ENCODE assay signal across 18 cellular contexts in genomic region chr14:46651526-46652144, GRCh38. TPM values are rescaled to one million over a fixed set of nuclear protein-coding genes. Genes with fewer than 3 reads are reported as not detected.
A peak's percentile ranks its signal among the peaks of the same experiment; 100 is the strongest.
DNase-seq lines count a peak whose midpoint lies in the region; ATAC-seq and TF ChIP-seq lines count a peak whose summit lies in the region.
"Had no signal": no experiment of that assay in that cellular context is flagged by ENCODE, and none has a peak within 500 bp of the region (broad histone marks: within the 10 kb centered on the region; RNA-seq: fewer than 3 reads in every experiment).

RPL10L (minus strand) TSS chr14:46651781; CDS start chr14:46651736, 45 bp downstream.

- no peaks in the 10 kb centered on the region for H3K4me1 ChIP-seq in OCI-LY7 (ENCODE audit: insufficient read depth, low read length, poor library complexity, severe bottlenecking)
- no peaks in the 10 kb centered on the region for H3K4me1 ChIP-seq in foreskin keratinocyte
- H3K4me1 ChIP-seq in upper lobe of right lung: no peaks in the 10 kb centered on the region

- H3K9me3 Mint-ChIP-seq in activated CD8-positive, alpha-beta T cell treated with anti-CD3 and anti-CD28 coated beads for 36 hours: peaks cover 4% of the 10 kb centered on the region
- peaks cover 5% of the 10 kb centered on the region for H3K9me3 Mint-ChIP-seq in activated CD8-positive, alpha-beta T cell treated with anti-CD3 and anti-CD28 coated beads, Interleukin-2, amount 10 ng/mL, durations not matched to agents 7 days and 5 days (ENCODE audit: insufficient read depth)

- DNase-seq in activated CD8-positive, alpha-beta T cell treated with anti-CD3 and anti-CD28 coated beads for 36 hours: peak; percentile 4
- DNase-seq in activated CD8-positive, alpha-beta T cell treated with anti-CD3 and anti-CD28 coated beads, Interleukin-2, amount 10 ng/mL, durations not matched to agents 7 days and 5 days: no peak
- DNase-seq in OCI-LY7 (ENCODE audit: low spot score) (no peak), foreskin keratinocyte (no peak), upper lobe of right lung (no peak), MV-4-11 (lab: John Stamatoyannopoulos, UW) (no peak), NCI-H82 treated with DMSO at 0.1 percent for 48 hours (lab: John Stamatoyannopoulos, UW; ENCODE audit: unreplicated experiment) (no peak)
- DNase-seq: activated gamma-delta T cell, dorsolateral prefrontal cortex, mesenchymal stem cell, NCI-H1105, ovary, T1000 had no signal

- no peak within 1 kb of the TSS for H3K4me3 Mint-ChIP-seq in activated CD8-positive, alpha-beta T cell treated with anti-CD3 and anti-CD28 coated beads for 36 hours
- H3K4me3 Mint-ChIP-seq in activated CD8-positive, alpha-beta T cell treated with anti-CD3 and anti-CD28 coated beads, Interleukin-2, amount 10 ng/mL, durations not matched to agents 7 days and 5 days: no peak within 1 kb of the TSS

- no peaks in the 10 kb centered on the region for H3K27me3 ChIP-seq in foreskin keratinocyte
- H3K27me3 ChIP-seq in upper lobe of right lung: no peaks in the 10 kb centered on the region
- H3K27me3 ChIP-seq: ovary had no signal

- BruUV-seq in OCI-LY7 (replicated peaks; lab: Mats Ljungman, UMichigan): no TSS peak

- H3K9me3 ChIP-seq in OCI-LY7 (ENCODE audit: low read length) (no peaks in the 10 kb centered on the region), upper lobe of right lung (no peaks in the 10 kb centered on the region)
- H3K9me3 ChIP-seq: ovary had no signal

- no peaks in the 10 kb centered on the region for H3K4me1 Mint-ChIP-seq in activated CD8-positive, alpha-beta T cell treated with anti-CD3 and anti-CD28 coated beads for 36 hours (ENCODE audit: low read depth)
- no peaks in the 10 kb centered on the region for H3K4me1 Mint-ChIP-seq in activated CD8-positive, alpha-beta T cell treated with anti-CD3 and anti-CD28 coated beads, Interleukin-2, amount 10 ng/mL, durations not matched to agents 7 days and 5 days (ENCODE audit: low read depth)

- H3K9me2 ChIP-seq in OCI-LY7 (ENCODE audit: insufficient read depth, low read length): no peaks in the 10 kb centered on the region

- TF ChIP-seq CTCF in activated CD8-positive, alpha-beta T cell treated with anti-CD3 and anti-CD28 coated beads for 36 hours (IDR thresholded peaks at IDR 0.05): no peak
- TF ChIP-seq CTCF in OCI-LY7 (conservative IDR thresholded peaks at IDR 0.05; ENCODE audit: low read length) (peak; percentile 39; the same call in 1 of the 2 replicates), foreskin keratinocyte (conservative IDR thresholded peaks at IDR 0.05) (peak; percentile 14), upper lobe of right lung (IDR thresholded peaks at IDR 0.05) (no peak)

- H3K4me3 ChIP-seq in OCI-LY7 (ENCODE audit: low read depth, low read length, poor library complexity, severe bottlenecking) (no peak within 1 kb of the TSS), upper lobe of right lung (no peak within 1 kb of the TSS)
- H3K4me3 ChIP-seq: dorsolateral prefrontal cortex, GM12878, ovary had no signal

- no peak within 1 kb of the TSS for H2AFZ ChIP-seq in OCI-LY7 (ENCODE audit: low read length)

- no peaks in the 10 kb centered on the region for H3K79me2 ChIP-seq in OCI-LY7 (ENCODE audit: insufficient read depth, low read depth, low read length)

- CTCF ChIA-PET in activated CD8-positive, alpha-beta T cell treated with anti-CD3 and anti-CD28 coated beads for 36 hours (lab: Charles Lee): no interaction called here
- CTCF ChIA-PET in activated CD8-positive, alpha-beta T cell treated with anti-CD3 and anti-CD28 coated beads, Interleukin-2, amount 10 ng/mL, durations not matched to agents 7 days and 5 days (lab: Charles Lee): no interaction called here
- CTCF ChIA-PET in OCI-LY7 (lab: Charles Lee; ENCODE audit: unreplicated experiment): no interaction called here

- POLR2A ChIA-PET in activated CD8-positive, alpha-beta T cell treated with anti-CD3 and anti-CD28 coated beads for 36 hours (lab: Charles Lee): no interaction called here
- POLR2A ChIA-PET in activated CD8-positive, alpha-beta T cell treated with anti-CD3 and anti-CD28 coated beads, Interleukin-2, amount 10 ng/mL, durations not matched to agents 7 days and 5 days (lab: Charles Lee): no interaction called here
- POLR2A ChIA-PET in OCI-LY7 (lab: Charles Lee): interaction anchor here (0.9 kb wide), 1 partner anchor 8 kb away, joined by 3 read pairs; no protein-coding TSS in a partner anchor

- no peaks in the 10 kb centered on the region for H3K27me3 Mint-ChIP-seq in activated CD8-positive, alpha-beta T cell treated with anti-CD3 and anti-CD28 coated beads for 36 hours
- H3K27me3 Mint-ChIP-seq in activated CD8-positive, alpha-beta T cell treated with anti-CD3 and anti-CD28 coated beads, Interleukin-2, amount 10 ng/mL, durations not matched to agents 7 days and 5 days (ENCODE audit: low read depth): no peaks in the 10 kb centered on the region

- no peaks in the 10 kb centered on the region for H3K36me3 Mint-ChIP-seq in activated CD8-positive, alpha-beta T cell treated with anti-CD3 and anti-CD28 coated beads for 36 hours (ENCODE audit: low read depth)
- no peaks in the 10 kb centered on the region for H3K36me3 Mint-ChIP-seq in activated CD8-positive, alpha-beta T cell treated with anti-CD3 and anti-CD28 coated beads, Interleukin-2, amount 10 ng/mL, durations not matched to agents 7 days and 5 days (ENCODE audit: low read depth)

- H3K27ac ChIP-seq in OCI-LY7 (ENCODE audit: low read depth, low read length, poor library complexity, severe bottlenecking) (no peak within 1 kb of the TSS), foreskin keratinocyte (no peak within 1 kb of the TSS), upper lobe of right lung (no peak within 1 kb of the TSS)
- H3K27ac ChIP-seq: dorsolateral prefrontal cortex, ovary had no signal

- intact Hi-C loops in activated CD8-positive, alpha-beta T cell treated with anti-CD3 and anti-CD28 coated beads for 36 hours (cut with micrococcal nuclease): no loop called here
- intact Hi-C loops in OCI-LY7 (cut with micrococcal nuclease; ENCODE audit: unreplicated experiment): no loop called here
- intact Hi-C loops in upper lobe of right lung (cut with DNase I): no loop called here

- no peak for ATAC-seq in activated CD8-positive, alpha-beta T cell treated with anti-CD3 and anti-CD28 coated beads for 36 hours
- no peak for ATAC-seq in activated CD8-positive, alpha-beta T cell treated with anti-CD3 and anti-CD28 coated beads, Interleukin-2, amount 10 ng/mL, durations not matched to agents 7 days and 5 days
- no peak for ATAC-seq in foreskin keratinocyte
- peak; percentile 27 for ATAC-seq in upper lobe of right lung
- no peak for ATAC-seq in HG02642 (IDR thresholded peaks at IDR 0.05; ENCODE audit: poor library complexity, unreplicated experiment)
- ATAC-seq: GM12878 had no signal

- no peak within 1 kb of the TSS for H3K4me2 ChIP-seq in OCI-LY7 (ENCODE audit: low read length)

- H4K20me1 ChIP-seq in OCI-LY7 (ENCODE audit: insufficient read depth, low read length): no peaks in the 10 kb centered on the region

- H3K27ac Mint-ChIP-seq in activated CD8-positive, alpha-beta T cell treated with anti-CD3 and anti-CD28 coated beads for 36 hours: no peak within 1 kb of the TSS
- H3K27ac Mint-ChIP-seq in activated CD8-positive, alpha-beta T cell treated with anti-CD3 and anti-CD28 coated beads, Interleukin-2, amount 10 ng/mL, durations not matched to agents 7 days and 5 days: no peak within 1 kb of the TSS

- H3K36me3 ChIP-seq in OCI-LY7 (ENCODE audit: insufficient read depth, low read length): no peaks in the 10 kb centered on the region
- no peaks in the 10 kb centered on the region for H3K36me3 ChIP-seq in upper lobe of right lung
- H3K36me3 ChIP-seq: ovary had no signal

RNA-seq across cellular contexts. Expression of gene RPL10L, which starts in this region (rescaled TPM):
- total RNA-seq in activated CD8-positive, alpha-beta T cell treated with anti-CD3 and anti-CD28 coated beads for 36 hours: not detected
- total RNA-seq in activated CD8-positive, alpha-beta T cell treated with anti-CD3 and anti-CD28 coated beads, Interleukin-2, amount 10 ng/mL, durations not matched to agents 7 days and 5 days: not detected
- total RNA-seq in OCI-LY7 (2014; rRNA removed; shearing (Covaris generic)): not detected in 2 replicates
- total RNA-seq in OCI-LY7 (2022) (not detected in 2 replicates), foreskin keratinocyte (not detected in 2 replicates), upper lobe of right lung (not detected)
- polyA plus RNA-seq in foreskin keratinocyte: not detected in 2 replicates
- total RNA-seq: astrocyte, GM12878, NCI-H460, ovary had no signal
- polyA plus RNA-seq: AG04450, GM12878, ovary had no signal

Comparison
In these comparisons a context has a peak if more than half of its experiments do, and no peak if none do; other contexts are left out.
1. Peak in DNase-seq in activated CD8-positive, alpha-beta T cell treated with anti-CD3 and anti-CD28 coated beads for 36 hours; RNA of the gene not detected or under 1 TPM.
2. Peak in ATAC-seq in upper lobe of right lung; RNA of the gene not detected or under 1 TPM.
3. CTCF ChIP-seq: peak in OCI-LY7 (single experiment) and foreskin keratinocyte (single experiment); none in activated CD8-positive, alpha-beta T cell treated with anti-CD3 and anti-CD28 coated beads for 36 hours (single experiment) and upper lobe of right lung (single experiment).